Comparison of ENCODE assay signal across 28 cellular contexts in the genomic region with DNA sequence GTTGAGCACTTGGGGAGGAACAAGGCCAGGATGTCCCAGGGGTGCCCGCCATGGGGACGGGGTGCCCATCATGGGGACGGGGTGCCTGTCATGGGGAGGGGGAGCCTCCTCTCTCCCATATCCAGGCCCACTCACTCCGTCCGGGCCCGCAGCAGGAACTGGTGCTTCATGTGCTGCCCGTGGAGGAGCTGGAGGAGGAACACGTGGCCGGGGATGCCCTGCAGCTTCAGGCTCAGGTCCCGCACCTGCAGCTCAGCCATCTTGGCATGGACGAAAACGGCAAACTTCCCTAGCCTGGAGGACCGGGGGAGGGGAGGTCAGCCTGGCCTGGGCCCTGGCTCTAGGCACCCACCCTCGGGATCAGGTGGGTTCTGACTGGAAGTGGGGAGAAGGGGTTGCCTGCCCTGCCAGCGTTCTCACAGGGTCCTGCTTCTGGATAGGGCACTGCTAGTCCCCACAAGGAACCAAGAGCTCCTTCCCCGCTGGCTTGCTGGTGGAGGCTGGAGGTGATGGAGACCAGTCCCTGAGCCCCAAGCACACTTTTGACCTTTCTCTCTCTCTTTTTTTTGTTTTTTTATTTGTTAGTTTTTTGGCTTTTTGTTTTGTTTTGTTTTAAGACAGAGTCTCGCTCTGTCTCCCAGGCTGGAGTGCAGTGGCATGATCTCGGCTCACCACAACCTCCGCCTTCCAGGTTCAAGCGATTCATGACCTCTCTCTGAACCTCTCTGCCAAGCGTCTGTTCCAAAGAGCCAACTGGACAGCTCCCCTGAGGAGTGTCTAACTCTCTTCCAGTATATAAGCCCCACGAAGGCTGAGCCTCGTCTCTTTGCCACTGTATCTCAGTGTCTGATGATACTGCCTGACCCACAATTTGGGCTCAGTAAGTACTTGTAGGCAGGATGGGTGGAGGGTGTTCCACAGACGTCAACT. TPM values are rescaled to one million over a fixed set of nuclear protein-coding genes. Genes with fewer than 3 reads are reported as not detected.
"Had no signal": no experiment of that assay in that cellular context is flagged by ENCODE, and none has a peak within 500 bp of the region (broad histone marks: within the 10 kb centered on the region; RNA-seq: fewer than 3 reads in every experiment).

No MANE protein-coding gene starts in this region.

- H3K9me3 ChIP-seq: gastroesophageal sphincter, left lung, lower lobe of right lung, neutrophil, ovary, tibial nerve had no signal

- H3K4me3 ChIP-seq: gastroesophageal sphincter, left lung, lower lobe of right lung, ovary, tibial nerve had no signal

- ATAC-seq: activated T-cell treated with anti-CD3 and anti-CD28 coated beads, Interleukin-2, amount 50 U/mL, for 72 hours; gastroesophageal sphincter; left lung; lower lobe of right lung; natural killer cell had no signal

- H3K27ac ChIP-seq: gastroesophageal sphincter, left lung, lower lobe of right lung, neutrophil, ovary, VCaP had no signal

- H3K27me3 ChIP-seq: gastroesophageal sphincter, left lung, ovary, tibial nerve had no signal

- H3K9me3 Mint-ChIP-seq: activated naive CD8-positive, alpha-beta T cell treated with anti-CD3 and anti-CD28 coated beads, Interleukin-2, amount 10 ng/mL, durations not matched to agents 7 days and 5 days; activated T-cell treated with anti-CD3 and anti-CD28 coated beads, Interleukin-2, amount 50 U/mL, for 72 hours; natural killer cell had no signal

- DNase-seq: activated CD4-positive, alpha-beta T cell treated with anti-CD3 and anti-CD28 coated beads for 4 hours; activated CD4-positive, alpha-beta T cell treated with anti-CD3 and anti-CD28 coated beads, Interleukin-2, amount 50 U/mL, for 4 hours; activated effector memory CD4-positive, alpha-beta T cell treated with Interleukin-2 at 50 U/mL for 16 hours; activated naive CD4-positive, alpha-beta T cell treated with Interleukin-2 at 50 U/mL for 16 hours; activated naive CD8-positive, alpha-beta T cell treated with anti-CD3 and anti-CD28 coated beads, Interleukin-2, amount 10 ng/mL, durations not matched to agents 7 days and 5 days; activated T-cell treated with anti-CD3 and anti-CD28 coated beads for 4 hours; activated T-cell treated with anti-CD3 and anti-CD28 coated beads, Interleukin-2, amount 50 U/mL, for 72 hours; amniotic stem cell; caudate nucleus; cortex of kidney; hypothalamus; lower lobe of right lung; mesenchymal stem cell; natural killer cell; ovary; stimulated activated CD4-positive, alpha-beta T cell treated with anti-CD3 and anti-CD28 coated beads, Interleukin-15, amount 100 ng/mL, for 24 hours; stimulated activated CD4-positive, alpha-beta T cell treated with anti-CD3 and anti-CD28 coated beads, Interleukin-2, amount 100 ng/mL, for 24 hours; stimulated activated naive CD4-positive, alpha-beta T cell treated with Interleukin-2 at 50 U/mL for 16 hours; T-helper 9 cell had no signal

- FAIRE-seq: endothelial cell of umbilical vein, TTC549 had no signal

- H3K27ac Mint-ChIP-seq: activated naive CD8-positive, alpha-beta T cell treated with anti-CD3 and anti-CD28 coated beads, Interleukin-2, amount 10 ng/mL, durations not matched to agents 7 days and 5 days; activated T-cell treated with anti-CD3 and anti-CD28 coated beads, Interleukin-2, amount 50 U/mL, for 72 hours; progenitor cell of endocrine pancreas had no signal

- H3K36me3 ChIP-seq: gastroesophageal sphincter, neutrophil, ovary had no signal

- H3K4me3 Mint-ChIP-seq: activated naive CD8-positive, alpha-beta T cell treated with anti-CD3 and anti-CD28 coated beads, Interleukin-2, amount 10 ng/mL, durations not matched to agents 7 days and 5 days; activated T-cell treated with anti-CD3 and anti-CD28 coated beads, Interleukin-2, amount 50 U/mL, for 72 hours; natural killer cell had no signal

- H3K27me3 Mint-ChIP-seq: activated naive CD8-positive, alpha-beta T cell treated with anti-CD3 and anti-CD28 coated beads, Interleukin-2, amount 10 ng/mL, durations not matched to agents 7 days and 5 days; progenitor cell of endocrine pancreas had no signal

- H3K36me3 Mint-ChIP-seq: activated naive CD8-positive, alpha-beta T cell treated with anti-CD3 and anti-CD28 coated beads, Interleukin-2, amount 10 ng/mL, durations not matched to agents 7 days and 5 days; natural killer cell had no signal

RNA-seq across cellular contexts. Expression of a gene that starts 46.7 kb away (rescaled TPM):
- total RNA-seq: activated naive CD8-positive, alpha-beta T cell treated with anti-CD3 and anti-CD28 coated beads, Interleukin-2, amount 10 ng/mL, durations not matched to agents 7 days and 5 days; T-helper 1 cell treated with Interleukin-12 subunit alpha and Interleukin-12 subunit beta and Interleukin-4 antibody, amounts not matched to agents 30 ng/mL and 1 ng/mL, for 36 hours had no signal
